ENCODE assay signal across 1 cellular context in genomic region chr7:47794016-47794415, GRCh38.
TF ChIP-seq lines count a peak whose summit lies in the region.

No MANE protein-coding gene starts in this region.

TF ChIP-seq in IMR-90, 13 proteins besides CTCF, POLR2A, EP300 and RAD21 (continued from another document):
- TF ChIP-seq BHLHE40 (IDR thresholded peaks at IDR 0.05; ENCODE audit: low read depth, low read length): no peak
- TF ChIP-seq MAFK (IDR thresholded peaks at IDR 0.05; ENCODE audit: low read depth, low read length): no peak
- no peak for TF ChIP-seq SMC3 (IDR thresholded peaks at IDR 0.05; ENCODE audit: low read depth, low read length)
- TF ChIP-seq NFE2L2 (IDR thresholded peaks at IDR 0.05; ENCODE audit: low read depth, low read length): no peak
- TF ChIP-seq ELK1 (IDR thresholded peaks at IDR 0.05; ENCODE audit: borderline replicate concordance, low read depth, low read length): no peak
- TF ChIP-seq RCOR1 (IDR thresholded peaks at IDR 0.05; ENCODE audit: insufficient replicate concordance, low read length): no peak
- TF ChIP-seq USF2 (IDR thresholded peaks at IDR 0.05; ENCODE audit: low read depth, low read length): no peak
- no peak for TF ChIP-seq CEBPB (IDR thresholded peaks at IDR 0.05; ENCODE audit: low read depth, low read length)
- no peak for TF ChIP-seq FOS (IDR thresholded peaks at IDR 0.05; ENCODE audit: low read depth, low read length)
- no peak for TF ChIP-seq MXI1 (IDR thresholded peaks at IDR 0.05; ENCODE audit: borderline replicate concordance, low read depth, low read length)
- no peak for TF ChIP-seq CHD1 (IDR thresholded peaks at IDR 0.05; ENCODE audit: low read depth, low read length)
- no peak for TF ChIP-seq RFX5 (IDR thresholded peaks at IDR 0.05; ENCODE audit: low read depth, low read length)
